ENCODE assay signal across 8 cellular contexts in genomic region chr5:148607406-148607805, GRCh38. TPM values are rescaled to one million over a fixed set of nuclear protein-coding genes. Genes with fewer than 3 reads are reported as not detected.
"Had no signal": no experiment of that assay in that cellular context is flagged by ENCODE, and none has a peak within 500 bp of the region (broad histone marks: within the 10 kb centered on the region; RNA-seq: fewer than 3 reads in every experiment).

No MANE protein-coding gene starts in this region.

- H3K4me2 ChIP-seq: KMS-11 had no signal

- H3K27ac ChIP-seq: HL-60, KMS-11 had no signal

- H3K9ac ChIP-seq: KMS-11 had no signal

- DNase-seq: IMR-90, KBM-7, KG1 had no signal

- FAIRE-seq: HTR-8/SVneo had no signal

RNA-seq across cellular contexts. Expression of gene HTR4, which starts 46.9 kb away (rescaled TPM):
- total RNA-seq: HT1080, IMR-90 had no signal
- polyA plus RNA-seq: IgD-negative memory B cell, IMR-90 had no signal
